In the genomic region with DNA sequence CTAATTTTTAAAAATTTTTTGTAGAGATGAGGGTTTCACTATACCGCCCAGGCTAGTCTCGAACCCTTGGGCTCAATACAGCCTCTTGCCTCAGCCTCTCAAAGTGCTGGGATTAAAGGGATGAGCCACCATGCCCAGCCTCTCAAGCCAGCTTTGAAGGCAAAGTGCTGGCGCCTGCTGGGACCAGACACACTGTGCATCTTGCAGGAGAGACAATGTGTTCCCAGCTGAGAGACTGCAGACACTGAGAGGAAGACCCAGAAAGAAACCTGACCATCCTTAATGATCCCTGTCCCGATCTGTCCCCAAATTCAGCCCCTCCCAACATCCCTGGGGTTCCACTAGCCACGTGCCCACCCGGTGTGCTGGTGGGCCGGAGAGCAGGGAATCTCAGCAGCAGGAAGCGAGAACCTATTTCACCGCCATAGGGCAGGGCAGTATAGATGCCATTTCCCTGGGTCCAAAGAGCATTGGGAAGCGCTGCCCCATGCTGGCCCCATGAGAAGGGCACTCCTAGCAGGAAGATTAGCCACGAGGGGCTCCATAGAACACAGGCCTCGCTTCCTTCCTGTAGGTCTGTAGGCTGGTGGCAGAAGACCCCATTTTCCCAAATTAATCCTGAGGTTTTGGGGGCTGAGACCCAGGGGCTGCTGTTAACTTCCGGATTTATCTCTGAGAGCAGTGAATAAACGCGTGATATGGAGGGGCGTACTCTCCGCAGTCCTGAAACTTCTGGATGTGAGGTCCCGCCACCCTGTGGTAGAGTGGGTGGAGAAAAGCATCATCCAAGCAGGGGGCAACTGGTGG, we compare ENCODE assay signal across 8 cellular contexts. TPM values are rescaled to one million over a fixed set of nuclear protein-coding genes. Genes with fewer than 3 reads are reported as not detected.
DNase-seq lines count a peak whose midpoint lies in the region; ATAC-seq and TF ChIP-seq lines count a peak whose summit lies in the region.

No MANE protein-coding gene starts in this region.

- H3K4me1 ChIP-seq in body of pancreas (peaks cover 29% of the 10 kb centered on the region), mesenchymal stem cell (ENCODE audit: control insufficient read depth, insufficient read depth, low read depth, low read length) (peaks cover 21% of the 10 kb centered on the region), aorta (ENCODE audit: control insufficient read depth in 1 of 2, insufficient read depth in 2 of 2, low read length in 2 of 2) (no peaks in the 10 kb centered on the region)

- TF ChIP-seq POLR2A in body of pancreas (IDR thresholded peaks at IDR 0.05), result no peak

- no peaks in the 10 kb centered on the region for H3K27me3 Mint-ChIP-seq in stimulated activated naive CD8-positive, alpha-beta T cell treated with anti-CD3 and anti-CD28 coated beads, Interleukin-15, Interleukin-2, amounts not matched to agents 100 ng/mL and 50 ng/mL, for 24 hours

- H4K91ac ChIP-seq in mesenchymal stem cell (ENCODE audit: low read length), result no peak overlapping the region

- H2AK5ac ChIP-seq in mesenchymal stem cell (ENCODE audit: low read length, severe bottlenecking), result no peak overlapping the region

- H3K9me3 ChIP-seq in body of pancreas (no peaks in the 10 kb centered on the region), mesenchymal stem cell (ENCODE audit: control insufficient read depth, low read length) (no peaks in the 10 kb centered on the region), aorta (ENCODE audit: control insufficient read depth, low read length) (no peaks in the 10 kb centered on the region)

- H3K9ac ChIP-seq in mesenchymal stem cell (ENCODE audit: low read length), result peak overlapping the region; percentile 98

- H3K23ac ChIP-seq in mesenchymal stem cell (ENCODE audit: low read length in 2 of 2), result no peak overlapping the region

- no peak overlapping the region for H2BK15ac ChIP-seq in mesenchymal stem cell (ENCODE audit: low read depth, poor library complexity, severe bottlenecking)

- ATAC-seq in stimulated activated naive CD8-positive, alpha-beta T cell treated with anti-CD3 and anti-CD28 coated beads, Interleukin-15, Interleukin-2, amounts not matched to agents 100 U/mL and 50 U/mL, for 24 hours, result no peak
- ATAC-seq in body of pancreas (no peak), aorta (ENCODE audit: low FRiP score) (no peak), HG02840 (IDR thresholded peaks at IDR 0.05; ENCODE audit: low FRiP score, unreplicated experiment) (no peak)

- H3K79me1 ChIP-seq in mesenchymal stem cell (replicated peaks; ENCODE audit: low read length, poor library complexity, severe bottlenecking), result peaks cover 34% of the 10 kb centered on the region

- peak overlapping the region; percentile 98 for H3K27ac Mint-ChIP-seq in stimulated activated naive CD8-positive, alpha-beta T cell treated with anti-CD3 and anti-CD28 coated beads, Interleukin-15, Interleukin-2, amounts not matched to agents 100 ng/mL and 50 ng/mL, for 24 hours

- peak overlapping the region; percentile 99 for H3K4me3 Mint-ChIP-seq in stimulated activated naive CD8-positive, alpha-beta T cell treated with anti-CD3 and anti-CD28 coated beads, Interleukin-15, Interleukin-2, amounts not matched to agents 100 ng/mL and 50 ng/mL, for 24 hours

- H3K4me3 ChIP-seq in body of pancreas (peak overlapping the region; percentile 57 to 80), mesenchymal stem cell (ENCODE audit: insufficient read depth in 1 of 2, low read depth in 1 of 2, low read length in 2 of 2) (peak overlapping the region; percentile 89 to 97), aorta (ENCODE audit: low read length in 2 of 2) (peak overlapping the region; percentile 65 to 66)

- peaks cover 51% of the 10 kb centered on the region for H3K36me3 Mint-ChIP-seq in stimulated activated naive CD8-positive, alpha-beta T cell treated with anti-CD3 and anti-CD28 coated beads, Interleukin-15, Interleukin-2, amounts not matched to agents 100 ng/mL and 50 ng/mL, for 24 hours (ENCODE audit: low read depth)

- H4K8ac ChIP-seq in mesenchymal stem cell (ENCODE audit: low read length), result no peak overlapping the region

- H3K9me3 Mint-ChIP-seq in stimulated activated naive CD8-positive, alpha-beta T cell treated with anti-CD3 and anti-CD28 coated beads, Interleukin-15, Interleukin-2, amounts not matched to agents 100 ng/mL and 50 ng/mL, for 24 hours, result no peaks in the 10 kb centered on the region

- intact Hi-C loops in body of pancreas (cut with DNase I) (no loop called here), aorta (cut with DNase I) (loop anchor here in 1 of 2 donors (5.0 kb wide), 1 partner anchor 55 kb away; no protein-coding TSS in a partner anchor)

- H3K27me3 ChIP-seq in body of pancreas (no peaks in the 10 kb centered on the region), mesenchymal stem cell (ENCODE audit: control insufficient read depth in 1 of 2, insufficient read depth in 1 of 2, low read length in 2 of 2) (no peaks in the 10 kb centered on the region), aorta (ENCODE audit: control insufficient read depth in 1 of 2, insufficient read depth in 2 of 2, low read length in 1 of 2) (no peaks in the 10 kb centered on the region)

- no peak overlapping the region for H2BK12ac ChIP-seq in mesenchymal stem cell (ENCODE audit: low read length in 2 of 2)

- H3K14ac ChIP-seq in mesenchymal stem cell (ENCODE audit: low read length in 2 of 2), result peak overlapping the region in 1 of 2 experiments; percentile 22

- H3K36me3 ChIP-seq in body of pancreas (replicated peaks in 1 of 2; ENCODE audit: insufficient read depth in 1 of 2, low read depth in 2 of 2) (peaks cover 0 to 28% of the 10 kb centered on the region in 2 donors), mesenchymal stem cell (ENCODE audit: control insufficient read depth in 1 of 2, insufficient read depth in 2 of 2, low read depth in 1 of 2, low read length in 2 of 2) (peaks cover 30 to 32% of the 10 kb centered on the region in 2 experiments), aorta (ENCODE audit: control insufficient read depth in 1 of 2, insufficient read depth in 2 of 2, low read length in 1 of 2) (peaks cover 0 to 6% of the 10 kb centered on the region in 2 donors)

- no peak overlapping the region for H2BK5ac ChIP-seq in mesenchymal stem cell (ENCODE audit: low read depth, low read length, poor library complexity, severe bottlenecking)

- WGBS in body of pancreas, 2 donors, result 28 to 43% methylated on average over 5 to 18 of the region's 18 CpGs
- 44% methylated on average over 18 of the region's 18 CpGs for WGBS in mesenchymal stem cell
- WGBS in aorta, 2 donors, result 27 to 32% methylated on average over 18 of the region's 18 CpGs

- H3K27ac ChIP-seq in body of pancreas (peak overlapping the region in 3 of 4 donors; percentile 64 to 91 (median 90)), mesenchymal stem cell (ENCODE audit: low read length, poor library complexity, severe bottlenecking) (peak overlapping the region; percentile 28), aorta (ENCODE audit: low read depth in 1 of 2, low read length in 2 of 2) (no peak overlapping the region)

- H2BK120ac ChIP-seq in mesenchymal stem cell (ENCODE audit: low read depth, low read length), result no peak overlapping the region

- no peak for DNase-seq in stimulated activated naive CD8-positive, alpha-beta T cell treated with anti-CD3 and anti-CD28 coated beads, Interleukin-15, Interleukin-2, amounts not matched to agents 100 U/mL and 50 U/mL, for 24 hours
- no peak for DNase-seq in body of pancreas
- DNase-seq in mesenchymal stem cell, result no peak
- DNase-seq in aorta, result no peak
- no peak for DNase-seq in DMS153 (lab: John Stamatoyannopoulos, UW)
- no peak for DNase-seq in NCI-H146 treated with DMSO at 0.1 percent for 48 hours (lab: John Stamatoyannopoulos, UW; ENCODE audit: unreplicated experiment)

- TF ChIP-seq CTCF in body of pancreas (IDR thresholded peaks at IDR 0.05), result no peak

- H3K4me1 Mint-ChIP-seq in stimulated activated naive CD8-positive, alpha-beta T cell treated with anti-CD3 and anti-CD28 coated beads, Interleukin-15, Interleukin-2, amounts not matched to agents 100 ng/mL and 50 ng/mL, for 24 hours (ENCODE audit: low read depth), result peaks cover 45% of the 10 kb centered on the region

- H3K4ac ChIP-seq in mesenchymal stem cell (ENCODE audit: low read depth in 1 of 2, low read length in 2 of 2), result no peak overlapping the region

- no peak overlapping the region for H3K18ac ChIP-seq in mesenchymal stem cell (ENCODE audit: low read depth in 1 of 2, low read length in 2 of 2)

- no peak overlapping the region for H2AFZ ChIP-seq in mesenchymal stem cell (ENCODE audit: low read depth, low read length)

- peak overlapping the region; percentile 55 for H3K4me2 ChIP-seq in mesenchymal stem cell (ENCODE audit: low read length, poor library complexity, severe bottlenecking)

RNA-seq across cellular contexts. Expression of a gene that starts 1.0 kb away (rescaled TPM):
- total RNA-seq in body of pancreas (10 to 100 TPM in 1 of 2 donors, 1 to 10 TPM in 1; 9.9 to 30.7 TPM), aorta (10 to 100 TPM; 24.0 TPM)
- 24.7 TPM for polyA plus RNA-seq in mesenchymal stem cell (2013, experiment 1 of 2)
- polyA plus RNA-seq in mesenchymal stem cell (2013, experiment 2 of 2), result 24.2 TPM
- polyA plus RNA-seq in aorta, result 10 to 100 TPM in 1 of 2 donors, 1 to 10 TPM in 1; 7.9 to 10.4 TPM

RNA-seq across cellular contexts. Expression of a gene that starts 7.1 kb away (rescaled TPM):
- total RNA-seq in body of pancreas (1 to 10 TPM; 2.1 to 5.9 TPM), aorta (10 to 100 TPM; 10.1 to 10.5 TPM)
- 9.2 TPM for polyA plus RNA-seq in mesenchymal stem cell (2013, experiment 1 of 2)
- polyA plus RNA-seq in mesenchymal stem cell (2013, experiment 2 of 2), result 9.8 TPM
- 1 to 10 TPM; 6.3 to 7.8 TPM for polyA plus RNA-seq in aorta

RNA-seq across cellular contexts. Expression of a gene that starts 16.5 kb away (rescaled TPM):
- 10 to 100 TPM; 11.2 to 16.8 TPM for total RNA-seq in body of pancreas
- 21.8 TPM for polyA plus RNA-seq in mesenchymal stem cell (2013, experiment 1 of 2)
- polyA plus RNA-seq in mesenchymal stem cell (2013, experiment 2 of 2), result 22.8 TPM
- total RNA-seq in aorta, result 10 to 100 TPM in 1 of 2 donors, 1 to 10 TPM in 1; 7.5 to 17.3 TPM
- 10 to 100 TPM; 25.8 to 26.0 TPM for polyA plus RNA-seq in aorta

RNA-seq across cellular contexts. Expression of a gene that starts 22.7 kb away (rescaled TPM):
- 1 to 10 TPM; 2.3 to 4.6 TPM for total RNA-seq in body of pancreas
- 1.0 TPM for polyA plus RNA-seq in mesenchymal stem cell (2013, experiment 1 of 2)
- polyA plus RNA-seq in mesenchymal stem cell (2013, experiment 2 of 2), result 1.2 TPM
- 1 to 10 TPM; 1.3 to 3.1 TPM for total RNA-seq in aorta
- 10 to 100 TPM in 1 of 2 donors, 1 to 10 TPM in 1; 2.1 to 22.4 TPM for polyA plus RNA-seq in aorta

RNA-seq across cellular contexts. Expression of a gene that starts 42.6 kb away (rescaled TPM):
- total RNA-seq in body of pancreas (under 1 TPM in 1 of 2 donors, not detected in 1; 0.33 TPM), aorta (1 to 10 TPM; 1.3 to 2.5 TPM)
- 0.73 TPM for polyA plus RNA-seq in mesenchymal stem cell (2013, experiment 1 of 2)
- 0.86 TPM for polyA plus RNA-seq in mesenchymal stem cell (2013, experiment 2 of 2)
- polyA plus RNA-seq in aorta, result under 1 TPM in 1 of 2 donors, not detected in 1; 0.10 TPM

Comparison
In these comparisons a context has a peak if more than half of its experiments do, and no peak if none do; other contexts are left out.
1. H3K27ac ChIP-seq: peak in body of pancreas (3 of 4) and mesenchymal stem cell (single experiment); none in aorta (0 of 2).
2. Peak in every context shown above with its lines, with median percentiles within 50 percentile points of each other: H3K4me3 ChIP-seq.